1 cellular context compared by ENCODE assay signal in the genomic region with DNA sequence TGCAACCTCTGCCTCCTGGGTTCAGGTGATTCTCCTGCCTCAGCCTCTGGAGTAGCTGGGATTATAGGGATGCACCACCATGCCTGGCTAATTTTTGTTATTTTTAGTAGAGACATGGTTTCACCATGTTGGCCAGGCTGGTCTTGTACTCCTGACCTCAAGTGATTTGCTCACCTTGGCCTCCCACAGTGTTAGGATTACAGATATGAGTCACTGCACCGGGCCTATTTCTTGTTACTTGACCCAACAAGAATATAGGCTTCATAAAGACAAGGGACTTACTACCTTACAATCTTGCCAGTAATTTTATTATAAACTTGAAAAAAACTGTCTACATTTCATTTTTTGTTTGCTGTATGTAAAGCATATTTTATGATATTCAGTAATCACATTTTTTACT.
TF ChIP-seq lines count a peak whose summit lies in the region.

No MANE protein-coding gene starts in this region.

TF ChIP-seq in K562, 482 proteins besides CTCF, POLR2A, EP300 and RAD21:
- TF ChIP-seq KLF1 (tag; IDR thresholded peaks at IDR 0.05): no peak
- peak; percentile 8; the same call in 1 of the 2 replicates for TF ChIP-seq ZNF316 (IDR thresholded peaks at IDR 0.05)
